ENCODE assay signal across 12 cellular contexts in the genomic region with DNA sequence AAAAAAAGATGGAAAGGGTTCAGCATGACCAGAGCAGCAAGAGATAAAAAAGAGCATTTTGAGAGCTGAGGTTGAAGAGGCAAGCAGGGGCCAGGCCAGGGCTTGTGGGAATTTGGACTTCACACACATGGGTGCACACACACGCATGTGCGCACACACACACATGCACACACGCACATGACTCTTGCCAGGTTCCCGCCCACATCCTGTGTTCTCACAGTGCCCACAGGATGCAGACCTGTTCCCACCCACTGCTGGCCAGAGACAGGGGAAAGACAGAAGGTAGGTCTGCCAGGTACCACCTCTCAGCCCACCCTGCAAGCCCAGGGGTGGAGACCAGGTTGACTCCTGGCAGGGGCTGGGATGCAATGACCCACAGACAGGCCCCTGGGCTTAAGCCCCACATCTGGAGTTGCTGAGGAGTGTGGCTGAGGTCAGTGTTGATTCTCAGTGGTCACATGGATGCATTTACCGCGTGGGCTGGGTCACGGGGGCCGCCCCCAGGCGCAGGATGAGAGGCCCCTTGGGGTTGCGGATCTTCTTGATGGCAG. TPM values are rescaled to one million over a fixed set of nuclear protein-coding genes. Genes with fewer than 3 reads are reported as not detected.
DNase-seq lines count a peak whose midpoint lies in the region; ATAC-seq and TF ChIP-seq lines count a peak whose summit lies in the region.
"Had no signal": no experiment of that assay in that cellular context is flagged by ENCODE, and none has a peak within 500 bp of the region (broad histone marks: within the 10 kb centered on the region; RNA-seq: fewer than 3 reads in every experiment).

No MANE protein-coding gene starts in this region.

- no peaks in the 10 kb centered on the region for H3K9me3 ChIP-seq in spleen

- DNase-seq in NK-92 treated with Interleukin-12 subunit alpha and Interleukin-12 subunit beta, amount 100 ng/mL, for 24 hours (lab: John Stamatoyannopoulos, UW) = peak; percentile 48
- DNase-seq in NK-92 (lab: John Stamatoyannopoulos, UW; ENCODE audit: unreplicated experiment) (no peak), caudate nucleus (lab: John Stamatoyannopoulos, UW) (peak in 1 of 61 donors; percentile 71), spleen (peak; percentile 88), Calu3 (no peak)
- DNase-seq in Jurkat, Clone E6-1 (ENCODE audit: low read depth, low spot score) = peak; percentile 49
- DNase-seq: cerebellar nuclear complex, NCI-H2227 treated with DMSO at 0.1 percent for 48 hours had no signal

- no peaks in the 10 kb centered on the region for H3K9me3 Mint-ChIP-seq in Calu3 (ENCODE audit: low read depth, unreplicated experiment)

- no peak overlapping the region for H3K4me3 ChIP-seq in Jurkat, Clone E6-1 (ENCODE audit: low read length)
- H3K4me3 ChIP-seq in spleen = peak overlapping the region in 1 of 8 donors; percentile 14

- no peak for TF ChIP-seq CTCF in spleen (IDR thresholded peaks at IDR 0.05 in 8 of 11, conservative IDR thresholded peaks at IDR 0.05 in 3 of 11)
- TF ChIP-seq CTCF in Calu3 (IDR thresholded peaks at IDR 0.05; ENCODE audit: unreplicated experiment) = no peak

- H3K4me3 Mint-ChIP-seq in Calu3 (ENCODE audit: low read depth, unreplicated experiment) = no peak overlapping the region

- ATAC-seq in HG02588 (IDR thresholded peaks at IDR 0.05; ENCODE audit: unreplicated experiment) (no peak), GM21390 (IDR thresholded peaks at IDR 0.05; ENCODE audit: unreplicated experiment) (no peak)

- no TSS peak for BruUV-seq in Calu3 (replicated peaks; lab: Mats Ljungman, UMichigan)

- intact Hi-C loops in spleen (cut with DNase I; ENCODE audit: low total_unique reads) = no loop called here
- intact Hi-C loops in Calu3 (cut with micrococcal nuclease; ENCODE audit: unreplicated experiment) = no loop called here

- WGBS in spleen, 5 donors = 58 to 79% (median 71%) methylated on average over 10 of the region's 10 CpGs

- H3K27ac Mint-ChIP-seq in Calu3 (ENCODE audit: unreplicated experiment) = no peak overlapping the region

- H3K36me3 Mint-ChIP-seq in Calu3 (ENCODE audit: insufficient read depth, unreplicated experiment) = peaks cover 5% of the 10 kb centered on the region

- TF ChIP-seq POLR2A in spleen (IDR thresholded peaks at IDR 0.05) = no peak

- H3K4me1 Mint-ChIP-seq in Calu3 (ENCODE audit: low read depth, unreplicated experiment) = peaks cover 38% of the 10 kb centered on the region

- peaks cover 18% of the 10 kb centered on the region for H3K27me3 Mint-ChIP-seq in Calu3 (ENCODE audit: unreplicated experiment)

- peaks cover 6 to 61% (median 38%) of the 10 kb centered on the region in 6 donors for H3K4me1 ChIP-seq in spleen

- peaks cover 0 to 22% (median 11%) of the 10 kb centered on the region in 7 donors for H3K27me3 ChIP-seq in spleen (replicated peaks in 1 of 7)

- CTCF ChIA-PET in Calu3 (lab: Charles Lee) = no interaction called here

- H3K36me3 ChIP-seq in spleen = no peaks in the 10 kb centered on the region

- peak overlapping the region; percentile 37 for H3K27ac ChIP-seq in caudate nucleus (ENCODE audit: low read depth, low read length)
- H3K27ac ChIP-seq in spleen = peak overlapping the region in 3 of 8 donors; percentile 53 to 64 (median 63)
- H3K27ac ChIP-seq: 22Rv1 had no signal

RNA-seq across cellular contexts. Expression of a gene that starts 4.4 kb away (rescaled TPM):
- 2.5 TPM for polyA plus RNA-seq in Jurkat, Clone E6-1 (2012; ENCODE audit: insufficient read depth, insufficient read length)
- 10 to 100 TPM in 5 of 7 donors, 1 to 10 TPM in 2; 4.7 to 22.0 (median 12.4) TPM for total RNA-seq in spleen
- 10 to 100 TPM in 2 of 3 donors, 1 to 10 TPM in 1; 9.5 to 25.6 (median 14.4) TPM for polyA plus RNA-seq in spleen
- total RNA-seq in Calu3 (2022) = 3.8 and 9.2 TPM in 2 replicates
- total RNA-seq: activated CD8-positive, alpha-beta memory T cell treated with anti-CD3 and anti-CD28 coated beads for 36 hours had no signal

RNA-seq across cellular contexts. Expression of a gene that starts 54.7 kb away (rescaled TPM):
- 80.2 TPM for polyA plus RNA-seq in Jurkat, Clone E6-1 (2012; ENCODE audit: insufficient read depth, insufficient read length)
- total RNA-seq in spleen (10 to 100 TPM; 48.2 to 73.4 (median 54.5) TPM), Calu3 (2022) (61.5 and 65.2 TPM in 2 replicates)
- polyA plus RNA-seq in spleen = 10 to 100 TPM; 46.5 to 70.4 (median 60.8) TPM

Comparison
In these comparisons a context has a peak if more than half of its experiments do, and no peak if none do; other contexts are left out.
1. DNase-seq: peak in NK-92 treated with Interleukin-12 subunit alpha and Interleukin-12 subunit beta, amount 100 ng/mL, for 24 hours (single experiment), Jurkat, Clone E6-1 (single experiment) and spleen (single experiment); none in NK-92 (single experiment) and Calu3 (single experiment).